Comparison of ENCODE assay signal across 12 cellular contexts in the genomic region with DNA sequence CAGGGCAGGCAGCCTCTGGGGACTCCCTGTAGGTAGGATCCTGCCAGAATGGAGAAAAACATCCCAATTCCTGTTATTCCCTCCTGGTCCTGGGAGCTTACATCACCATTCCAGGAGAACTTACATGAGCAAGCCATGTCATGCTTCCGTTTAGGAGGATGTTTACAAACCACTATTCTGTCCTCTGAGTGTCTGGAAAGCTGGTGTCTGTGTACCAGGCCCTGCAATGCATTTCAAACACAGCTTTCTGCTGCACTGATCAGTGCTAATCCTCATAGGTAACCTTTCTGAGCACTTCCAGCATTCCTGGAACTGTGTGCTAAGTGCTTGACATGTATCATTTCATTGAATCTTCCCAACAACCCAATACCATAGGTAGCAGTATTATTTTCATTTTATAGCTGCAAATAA. TPM values are rescaled to one million over a fixed set of nuclear protein-coding genes. Genes with fewer than 3 reads are reported as not detected.
A peak's percentile ranks its signal among the peaks of the same experiment; 100 is the strongest.
DNase-seq lines count a peak whose midpoint lies in the region; ATAC-seq, FAIRE-seq and TF ChIP-seq lines count a peak whose summit lies in the region.
"Had no signal": no experiment of that assay in that cellular context is flagged by ENCODE, and none has a peak within 500 bp of the region (broad histone marks: within the 10 kb centered on the region; RNA-seq: fewer than 3 reads in every experiment).

No MANE protein-coding gene starts in this region.

- H3K79me2 ChIP-seq in OCI-LY3 (ENCODE audit: low read length) (no peaks in the 10 kb centered on the region), osteoblast (ENCODE audit: insufficient read depth, low read length) (no peaks in the 10 kb centered on the region)

- no peak overlapping the region for H3K9ac ChIP-seq in OCI-LY3 (ENCODE audit: low read length)

- H3K4me3 ChIP-seq in OCI-LY3 (ENCODE audit: low read length): peak overlapping the region; percentile 4; the same call in 1 of the 2 replicates
- peak overlapping the region; percentile 3 for H3K4me3 ChIP-seq in psoas muscle
- H3K4me3 ChIP-seq in osteoblast (ENCODE audit: insufficient read depth, low read length): no peak overlapping the region
- H3K4me3 ChIP-seq: upper lobe of right lung had no signal

- H3K36me3 ChIP-seq in OCI-LY3 (replicated peaks; ENCODE audit: low read depth, low read length) (no peaks in the 10 kb centered on the region), psoas muscle (ENCODE audit: insufficient read depth in 1 of 2, low read depth in 1 of 2) (no peaks in the 10 kb centered on the region), osteoblast (ENCODE audit: insufficient read depth, low read length) (no peaks in the 10 kb centered on the region)
- H3K36me3 ChIP-seq: upper lobe of right lung had no signal

- peak; percentile 70 for DNase-seq in ELR (ENCODE audit: low read depth)
- peak; percentile 25 for DNase-seq in fibroblast of gingiva (ENCODE audit: low read depth)
- no peak for DNase-seq in psoas muscle
- no peak for DNase-seq in hypothalamus (lab: John Stamatoyannopoulos, UW)
- no peak for DNase-seq in RCC 7860 (ENCODE audit: low spot score)
- DNase-seq in osteoblast (ENCODE audit: insufficient read length, low spot score, missing footprints): no peak
- DNase-seq in activated CD4-positive, alpha-beta T cell treated with anti-CD3 and anti-CD28 coated beads, Interleukin-2, amount 50 U/mL, for 48 hours: no peak
- DNase-seq: activated T-cell treated with anti-CD3 and anti-CD28 coated beads, Interleukin-2, amount 50 U/mL, for 4 hours; effector memory CD4-positive, alpha-beta T cell; upper lobe of right lung had no signal

- H3K27ac ChIP-seq in OCI-LY3 (ENCODE audit: low read length) (peak overlapping the region; percentile 15; the same call in 1 of the 2 replicates), psoas muscle (no peak overlapping the region), osteoblast (ENCODE audit: low read depth, low read length) (no peak overlapping the region)
- H3K27ac ChIP-seq: upper lobe of right lung had no signal

- no peak for ATAC-seq in psoas muscle
- ATAC-seq: activated T-cell treated with anti-CD3 and anti-CD28 coated beads, Interleukin-2, amount 50 U/mL, for 4 hours; upper lobe of right lung had no signal

- H3K4me2 ChIP-seq in OCI-LY3 (ENCODE audit: low read length) (peak overlapping the region; percentile 97), osteoblast (ENCODE audit: insufficient read depth, low read length) (no peak overlapping the region)

- intact Hi-C loops in psoas muscle (cut with DNase I): no loop called here

- TF ChIP-seq CTCF in OCI-LY3 (IDR thresholded peaks at IDR 0.05; ENCODE audit: low read depth, low read length): no peak
- TF ChIP-seq CTCF in psoas muscle (IDR thresholded peaks at IDR 0.05): no peak
- no peak for TF ChIP-seq CTCF in osteoblast (IDR thresholded peaks at IDR 0.05; ENCODE audit: extremely low read depth, low read depth, low read length)

- no peak for FAIRE-seq in RCC 7860 (lab: Jason Lieb, UNC)
- FAIRE-seq: GM19239 had no signal

- H2AFZ ChIP-seq in OCI-LY3 (ENCODE audit: low read depth, low read length): no peak overlapping the region
- H2AFZ ChIP-seq in osteoblast (ENCODE audit: low read length): no peak overlapping the region

- WGBS in psoas muscle, 3 donors: 42 to 60% (median 52%) methylated on average over 1 of the region's 1 CpG

- peaks cover 4% of the 10 kb centered on the region; the same call in 1 of the 2 replicates for H3K27me3 ChIP-seq in OCI-LY3 (ENCODE audit: low read depth, low read length)
- no peaks in the 10 kb centered on the region for H3K27me3 ChIP-seq in psoas muscle (ENCODE audit: insufficient read depth in 3 of 3, low read length in 2 of 3)
- no peaks in the 10 kb centered on the region for H3K27me3 ChIP-seq in osteoblast (ENCODE audit: insufficient read depth, low read length)
- H3K27me3 ChIP-seq: upper lobe of right lung had no signal

- H4K20me1 ChIP-seq in OCI-LY3 (ENCODE audit: insufficient read depth, low read length) (no peaks in the 10 kb centered on the region), osteoblast (ENCODE audit: insufficient read depth, low read length) (no peaks in the 10 kb centered on the region)

- H3K9me3 ChIP-seq in OCI-LY3 (ENCODE audit: insufficient read depth, low read length) (no peaks in the 10 kb centered on the region), psoas muscle (no peaks in the 10 kb centered on the region), osteoblast (ENCODE audit: low read depth, low read length) (no peaks in the 10 kb centered on the region)
- H3K9me3 ChIP-seq: upper lobe of right lung had no signal

- H3K4me1 ChIP-seq in OCI-LY3 (ENCODE audit: low read length): peaks cover 53% of the 10 kb centered on the region
- H3K4me1 ChIP-seq in psoas muscle: peaks cover 15% of the 10 kb centered on the region
- H3K4me1 ChIP-seq in osteoblast (ENCODE audit: insufficient read depth, low read length): peaks cover 3% of the 10 kb centered on the region

RNA-seq across cellular contexts. Expression of gene MAP1LC3B2, which starts 19.8 kb away (rescaled TPM):
- total RNA-seq in psoas muscle: 1 to 10 TPM; 1.4 to 4.1 (median 1.8) TPM
- polyA plus RNA-seq in psoas muscle: 1 to 10 TPM; 2.2 to 9.2 (median 4.3) TPM
- total RNA-seq in osteoblast: 0.29 and 1.1 TPM in 2 replicates
- total RNA-seq: upper lobe of right lung had no signal

Comparison
In these comparisons a context has a peak if more than half of its experiments do, and no peak if none do; other contexts are left out.
1. DNase-seq: peak in ELR (single experiment) and fibroblast of gingiva (single experiment); none in psoas muscle (0 of 2), hypothalamus (0 of 51), RCC 7860 (single experiment), osteoblast (single experiment) and activated CD4-positive, alpha-beta T cell treated with anti-CD3 and anti-CD28 coated beads, Interleukin-2, amount 50 U/mL, for 48 hours (0 of 2).